ENCODE assay signal across 1 cellular context in genomic region chr13:23506821-23507210, GRCh38.
TF ChIP-seq lines count a peak whose summit lies in the region.

No MANE protein-coding gene starts in this region.

TF ChIP-seq in HEK293, 187 proteins besides CTCF, POLR2A, EP300 and RAD21 (continued from another document):
- TF ChIP-seq, protein P1, sequence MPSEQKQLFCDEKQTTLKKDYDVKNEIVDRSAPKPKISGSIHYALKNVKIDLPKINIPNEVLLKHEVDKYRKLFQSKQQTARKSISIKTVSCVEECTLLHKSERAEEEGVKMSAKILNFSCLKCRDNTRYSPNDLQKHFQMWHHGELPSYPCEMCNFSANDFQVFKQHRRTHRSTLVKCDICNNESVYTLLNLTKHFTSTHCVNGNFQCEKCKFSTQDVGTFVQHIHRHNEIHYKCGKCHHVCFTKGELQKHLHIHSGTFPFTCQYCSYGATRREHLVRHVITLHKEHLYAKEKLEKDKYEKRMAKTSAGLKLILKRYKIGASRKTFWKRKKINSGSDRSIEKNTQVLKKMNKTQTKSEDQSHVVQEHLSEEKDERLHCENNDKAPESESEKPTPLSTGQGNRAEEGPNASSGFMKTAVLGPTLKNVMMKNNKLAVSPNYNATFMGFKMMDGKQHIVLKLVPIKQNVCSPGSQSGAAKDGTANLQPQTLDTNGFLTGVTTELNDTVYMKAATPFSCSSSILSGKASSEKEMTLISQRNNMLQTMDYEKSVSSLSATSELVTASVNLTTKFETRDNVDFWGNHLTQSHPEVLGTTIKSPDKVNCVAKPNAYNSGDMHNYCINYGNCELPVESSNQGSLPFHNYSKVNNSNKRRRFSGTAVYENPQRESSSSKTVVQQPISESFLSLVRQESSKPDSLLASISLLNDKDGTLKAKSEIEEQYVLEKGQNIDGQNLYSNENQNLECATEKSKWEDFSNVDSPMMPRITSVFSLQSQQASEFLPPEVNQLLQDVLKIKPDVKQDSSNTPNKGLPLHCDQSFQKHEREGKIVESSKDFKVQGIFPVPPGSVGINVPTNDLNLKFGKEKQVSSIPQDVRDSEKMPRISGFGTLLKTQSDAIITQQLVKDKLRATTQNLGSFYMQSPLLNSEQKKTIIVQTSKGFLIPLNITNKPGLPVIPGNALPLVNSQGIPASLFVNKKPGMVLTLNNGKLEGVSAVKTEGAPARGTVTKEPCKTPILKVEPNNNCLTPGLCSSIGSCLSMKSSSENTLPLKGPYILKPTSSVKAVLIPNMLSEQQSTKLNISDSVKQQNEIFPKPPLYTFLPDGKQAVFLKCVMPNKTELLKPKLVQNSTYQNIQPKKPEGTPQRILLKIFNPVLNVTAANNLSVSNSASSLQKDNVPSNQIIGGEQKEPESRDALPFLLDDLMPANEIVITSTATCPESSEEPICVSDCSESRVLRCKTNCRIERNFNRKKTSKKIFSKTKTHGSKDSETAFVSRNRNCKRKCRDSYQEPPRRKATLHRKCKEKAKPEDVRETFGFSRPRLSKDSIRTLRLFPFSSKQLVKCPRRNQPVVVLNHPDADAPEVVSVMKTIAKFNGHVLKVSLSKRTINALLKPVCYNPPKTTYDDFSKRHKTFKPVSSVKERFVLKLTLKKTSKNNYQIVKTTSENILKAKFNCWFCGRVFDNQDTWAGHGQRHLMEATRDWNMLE (tag by site-specific recombination; conservative IDR thresholded peaks at IDR 0.05; ENCODE audit: low read depth), result 0 out of 2 replicates have a peak, but pooled peaks have one; percentile 15
- TF ChIP-seq ZNF175 (tag by site-specific recombination; IDR thresholded peaks at IDR 0.05) (no peak), ZNF629 (tag by site-specific recombination; IDR thresholded peaks at IDR 0.05) (peak; percentile 89)
